ENCODE assay signal across 8 cellular contexts in the genomic region with DNA sequence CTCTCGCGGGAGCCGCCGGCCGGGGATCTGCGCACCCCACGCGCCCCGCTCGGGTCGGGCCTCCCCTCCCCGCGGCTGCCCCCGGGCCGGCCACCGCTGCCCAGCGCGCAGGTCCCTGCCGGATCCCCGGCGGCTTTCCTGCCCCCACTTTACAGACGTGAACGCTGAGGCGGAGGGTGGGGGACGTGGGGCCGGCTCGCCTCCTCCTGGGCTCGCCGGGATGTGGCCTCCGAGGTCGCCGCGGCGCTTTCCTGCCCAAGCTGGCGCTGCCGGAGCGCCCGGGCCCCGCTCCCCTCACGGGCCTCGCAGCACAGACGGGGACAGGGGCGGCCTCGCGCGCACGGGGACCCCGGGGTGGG. TPM values are rescaled to one million over a fixed set of nuclear protein-coding genes. Genes with fewer than 3 reads are reported as not detected.
DNase-seq lines count a peak whose midpoint lies in the region; ATAC-seq and TF ChIP-seq lines count a peak whose summit lies in the region.
"Had no signal": no experiment of that assay in that cellular context is flagged by ENCODE, and none has a peak within 500 bp of the region (broad histone marks: within the 10 kb centered on the region; RNA-seq: fewer than 3 reads in every experiment).

No MANE protein-coding gene starts in this region.

- intact Hi-C loops in posterior vena cava (cut with DNase I) = no loop called here

- peak overlapping the region; percentile 55; the same call in 1 of the 2 replicates for H3K4me3 ChIP-seq in HUES48 (ENCODE audit: low read depth, low read length)
- peak overlapping the region; percentile 28 for H3K4me3 ChIP-seq in astrocyte of the cerebellum (ENCODE audit: low read depth, low read length)
- H3K4me3 ChIP-seq in iPS-20b (ENCODE audit: low read length) = peak overlapping the region; percentile 47; the same call in 1 of the 2 replicates
- peak overlapping the region; percentile 46 for H3K4me3 ChIP-seq in smooth muscle cell

- no peaks in the 10 kb centered on the region for H4K20me1 ChIP-seq in smooth muscle cell (ENCODE audit: low read depth)

- H2AFZ ChIP-seq in smooth muscle cell (ENCODE audit: low read depth) = peak overlapping the region; percentile 72

- no peak overlapping the region for H3K27ac ChIP-seq in HUES48 (ENCODE audit: low read depth, low read length)
- H3K27ac ChIP-seq in iPS-20b (ENCODE audit: low read length) = no peak overlapping the region
- H3K27ac ChIP-seq in smooth muscle cell (ENCODE audit: low read depth) = no peak overlapping the region

- WGBS in smooth muscle cell (ENCODE audit: low lambda C conversion rate) = 18% methylated on average over 8 of the region's 48 CpGs

- H3K79me2 ChIP-seq in smooth muscle cell (ENCODE audit: low read depth) = no peaks in the 10 kb centered on the region

- peaks cover 47% of the 10 kb centered on the region for H3K27me3 ChIP-seq in HUES48 (ENCODE audit: control insufficient read depth, insufficient read depth, low read length)
- peaks cover 42% of the 10 kb centered on the region for H3K27me3 ChIP-seq in iPS-20b (ENCODE audit: insufficient read depth, low read length)
- H3K27me3 ChIP-seq in smooth muscle cell (ENCODE audit: low read depth) = no peaks in the 10 kb centered on the region

- H3K4me1 ChIP-seq in HUES48 (ENCODE audit: control insufficient read depth, insufficient read depth, low read length) = peaks cover 11% of the 10 kb centered on the region
- H3K4me1 ChIP-seq in iPS-20b (ENCODE audit: insufficient read depth, low read length) = peaks cover 5% of the 10 kb centered on the region; the same call in 1 of the 2 replicates
- peaks cover 33% of the 10 kb centered on the region for H3K4me1 ChIP-seq in smooth muscle cell (ENCODE audit: low read depth)

- no peak for TF ChIP-seq CTCF in astrocyte of the cerebellum (IDR thresholded peaks at IDR 0.05; ENCODE audit: low read depth, low read length, missing control alignments)
- no peak for TF ChIP-seq CTCF in smooth muscle cell (IDR thresholded peaks at IDR 0.05; ENCODE audit: borderline replicate concordance, insufficient read depth, poor library complexity, severe bottlenecking)

- in situ Hi-C loops in astrocyte of the cerebellum (cut with HindIII; ENCODE audit: low sequenced_read_pairs) = loop anchor here (10.0 kb wide), 1 partner anchor 214 kb away; no protein-coding TSS in a partner anchor

- DNase-seq in astrocyte of the cerebellum (ENCODE audit: low read depth) (no peak), smooth muscle cell (lab: John Stamatoyannopoulos, UW; ENCODE audit: unreplicated experiment) (no peak), NCI-H1436 (lab: John Stamatoyannopoulos, UW) (no peak), posterior vena cava (ENCODE audit: low spot score) (no peak)
- DNase-seq: erythroblast had no signal

- H3K4me2 ChIP-seq in smooth muscle cell = peak overlapping the region; percentile 86

- H3K9ac ChIP-seq in HUES48 (ENCODE audit: low read depth, low read length) (no peak overlapping the region), iPS-20b (ENCODE audit: low read depth, low read length) (no peak overlapping the region), smooth muscle cell (ENCODE audit: low read depth) (no peak overlapping the region)

- peaks cover 6% of the 10 kb centered on the region for H3F3A ChIP-seq in smooth muscle cell (ENCODE audit: low read depth)

- H3K9me3 ChIP-seq in HUES48 (ENCODE audit: control insufficient read depth, insufficient read depth, low read length) (no peaks in the 10 kb centered on the region), iPS-20b (ENCODE audit: insufficient read depth, low read depth, low read length) (no peaks in the 10 kb centered on the region), smooth muscle cell (replicated peaks; ENCODE audit: low read depth) (no peaks in the 10 kb centered on the region)

- no peaks in the 10 kb centered on the region for H3K36me3 ChIP-seq in HUES48 (ENCODE audit: control insufficient read depth, insufficient read depth, low read length)
- no peaks in the 10 kb centered on the region for H3K36me3 ChIP-seq in iPS-20b (ENCODE audit: insufficient read depth, low read depth, low read length)
- H3K36me3 ChIP-seq in smooth muscle cell (ENCODE audit: low read depth) = no peaks in the 10 kb centered on the region

- no peak for ATAC-seq in HG03280 (IDR thresholded peaks at IDR 0.05; ENCODE audit: unreplicated experiment)

RNA-seq across cellular contexts. Expression of a gene that starts 26.7 kb away (rescaled TPM):
- not detected in 2 replicates for total RNA-seq in smooth muscle cell
- not detected in 2 replicates for polyA plus RNA-seq in smooth muscle cell
- 1 to 10 TPM; 1.3 to 4.3 TPM for total RNA-seq in posterior vena cava

RNA-seq across cellular contexts. Expression of a gene that starts 31.5 kb away (rescaled TPM):
- 15.9 and 18.1 TPM in 2 replicates for total RNA-seq in smooth muscle cell
- 33.6 and 46.6 TPM in 2 replicates for polyA plus RNA-seq in smooth muscle cell
- 10 to 100 TPM; 26.5 to 27.9 TPM for total RNA-seq in posterior vena cava

RNA-seq across cellular contexts. Expression of a gene that starts 43.4 kb away (rescaled TPM):
- total RNA-seq in smooth muscle cell (42.6 and 46.7 TPM in 2 replicates), posterior vena cava (10 to 100 TPM; 17.4 to 21.2 TPM)
- polyA plus RNA-seq in smooth muscle cell = 47.6 and 59.5 TPM in 2 replicates

RNA-seq across cellular contexts. Expression of a gene that starts 56.5 kb away (rescaled TPM):
- total RNA-seq in smooth muscle cell (2.6 and 2.9 TPM in 2 replicates), posterior vena cava (10 to 100 TPM; 41.3 to 64.2 TPM)
- polyA plus RNA-seq in smooth muscle cell = 3.5 and 5.2 TPM in 2 replicates
